Comparison of ENCODE assay signal across 8 cellular contexts in genomic region chr4:52861879-52862604, GRCh38. TPM values are rescaled to one million over a fixed set of nuclear protein-coding genes. Genes with fewer than 3 reads are reported as not detected.
DNase-seq lines count a peak whose midpoint lies in the region; ATAC-seq and TF ChIP-seq lines count a peak whose summit lies in the region.

A gene with protein sequence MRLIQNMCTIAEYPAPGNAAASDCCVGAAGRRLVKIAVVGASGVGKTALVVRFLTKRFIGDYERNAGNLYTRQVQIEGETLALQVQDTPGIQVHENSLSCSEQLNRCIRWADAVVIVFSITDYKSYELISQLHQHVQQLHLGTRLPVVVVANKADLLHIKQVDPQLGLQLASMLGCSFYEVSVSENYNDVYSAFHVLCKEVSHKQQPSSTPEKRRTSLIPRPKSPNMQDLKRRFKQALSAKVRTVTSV (plus strand): TSS chr4:52862317. CDS start chr4:52862508, 191 bp downstream.

- DNase-seq in BJ (ENCODE audit: low read depth) (no peak), GM19240 (ENCODE audit: insufficient read length, low spot score) (peak; percentile 91), NCI-H748 treated with DMSO at 0.1 percent for 48 hours (lab: John Stamatoyannopoulos, UW) (peak; percentile 41), endothelial cell (ENCODE audit: low spot score) (peak; percentile 84), middle frontal gyrus (ENCODE audit: extremely low spot score, low spot score) (peak; percentile 73)
- DNase-seq in activated CD8-positive, alpha-beta memory T cell treated with anti-CD3 and anti-CD28 coated beads, Interleukin-2, amount 50 U/mL, for 24 hours (ENCODE audit: extremely low read depth): peak; percentile 26
- DNase-seq in stimulated activated CD8-positive, alpha-beta memory T cell treated with anti-CD3 and anti-CD28 coated beads, Interleukin-15, amount 100 ng/mL, for 4 hours (ENCODE audit: low read depth in 2 of 2): peak; percentile 58 to 61

- H3K27me3 Mint-ChIP-seq in endothelial cell (ENCODE audit: unreplicated experiment): peaks cover 10% of the 10 kb centered on the region

- H3K4me1 Mint-ChIP-seq in endothelial cell (ENCODE audit: unreplicated experiment): peaks cover 9% of the 10 kb centered on the region

- peak within 1 kb of the TSS; percentile 86 for H3K4me3 Mint-ChIP-seq in endothelial cell (ENCODE audit: unreplicated experiment)

- H3K9me3 Mint-ChIP-seq in endothelial cell (ENCODE audit: unreplicated experiment): no peaks in the 10 kb centered on the region

- peaks cover 4% of the 10 kb centered on the region for H3K27me3 ChIP-seq in BJ (ENCODE audit: control insufficient read depth, insufficient read depth, low read length)

- H3K36me3 ChIP-seq in BJ (ENCODE audit: control insufficient read depth, insufficient read depth, low read length): no peaks in the 10 kb centered on the region; the same call in 1 of the 2 replicates

- H3K36me3 Mint-ChIP-seq in endothelial cell (ENCODE audit: low read depth, unreplicated experiment): peaks cover 4% of the 10 kb centered on the region

- 0 out of 2 replicates have a peak, but pooled peaks have one; percentile 8 for TF ChIP-seq CTCF in BJ (IDR thresholded peaks at IDR 0.05; ENCODE audit: insufficient read depth, low read depth, low read length)
- no peak for TF ChIP-seq CTCF in endothelial cell (IDR thresholded peaks at IDR 0.05; ENCODE audit: unreplicated experiment)

- no peak within 1 kb of the TSS for H3K27ac Mint-ChIP-seq in endothelial cell (ENCODE audit: unreplicated experiment)

- CTCF ChIA-PET in BJ (lab: Yijun Ruan, JAX): interaction anchor here (0.5 to 2.6 kb wide), 4 partner anchors 9 to 316 kb away, joined by 3 to 7 read pairs (median 3); no protein-coding TSS in a partner anchor

- peak within 1 kb of the TSS; percentile 54 for H3K4me3 ChIP-seq in BJ (ENCODE audit: low read depth, low read length)

- peak; percentile 99 for ATAC-seq in HG03439 (IDR thresholded peaks at IDR 0.05; ENCODE audit: unreplicated experiment)

- POLR2A ChIA-PET in BJ (lab: Charles Lee): no interaction called here

RNA-seq across cellular contexts. Expression of the gene that starts here (rescaled TPM):
- polyA plus RNA-seq in BJ (2011; rRNA removed): 0.20 and 0.22 TPM in 2 replicates
- polyA minus RNA-seq in BJ (2011; rRNA and poly(A)+ RNA removed): 0.21 and 0.24 TPM in 2 replicates
- 0.64 TPM for total RNA-seq in endothelial cell (ENCODE audit: unreplicated experiment)

Comparison
In these comparisons a context has a peak if more than half of its experiments do, and no peak if none do; other contexts are left out.
1. Peak in DNase-seq in endothelial cell; RNA of the gene not detected or under 1 TPM.